Comparison of ENCODE assay signal across 19 cellular contexts in genomic region chr1:67582625-67583461, GRCh38.
A peak's percentile ranks its signal among the peaks of the same experiment; 100 is the strongest.
DNase-seq lines count a peak whose midpoint lies in the region; ATAC-seq and TF ChIP-seq lines count a peak whose summit lies in the region.
"Had no signal": no experiment of that assay in that cellular context is flagged by ENCODE, and none has a peak within 500 bp of the region (broad histone marks: within the 10 kb centered on the region; RNA-seq: fewer than 3 reads in every experiment).

No MANE protein-coding gene starts in this region.

- DNase-seq in WTC11 (ENCODE audit: low spot score), result no peak
- DNase-seq in cardiac muscle cell (ENCODE audit: low read depth in 1 of 2, low spot score in 1 of 2), result peak in 1 of 2 donors; percentile 51
- no peak for DNase-seq in osteocyte (ENCODE audit: extremely low spot score, unreplicated experiment)
- DNase-seq in vagina (ENCODE audit: extremely low spot score in 2 of 2), result no peak
- DNase-seq: activated CD4-positive, CD25-positive, alpha-beta regulatory T cell treated with anti-CD3 and anti-CD28 coated beads, Interleukin-2, amount 50 U/mL, for 72 hours; adrenal gland; mesendoderm; NCI-H1436 treated with DMSO at 0.1 percent for 48 hours; NCI-H2171 treated with DMSO at 0.1 percent for 48 hours; NCI-H748 treated with DMSO at 0.1 percent for 48 hours; PC-3; SK-N-SH; stimulated activated naive CD8-positive, alpha-beta T cell treated with anti-CD3 and anti-CD28 coated beads, Interleukin-15, Interleukin-2, amounts not matched to agents 100 U/mL and 50 U/mL, for 24 hours had no signal

- H3K4me1 ChIP-seq in cardiac muscle cell (ENCODE audit: low read depth), result peaks cover 7% of the 10 kb centered on the region
- peaks cover 21% of the 10 kb centered on the region for H3K4me1 ChIP-seq in vagina
- H3K4me1 ChIP-seq: adrenal gland had no signal

- H3K36me3 ChIP-seq in cardiac muscle cell, result no peaks in the 10 kb centered on the region
- no peaks in the 10 kb centered on the region for H3K36me3 ChIP-seq in vagina
- H3K36me3 ChIP-seq: adrenal gland, BLaER1 had no signal

- no peaks in the 10 kb centered on the region for H3K27me3 Mint-ChIP-seq in WTC11 (ENCODE audit: low read depth)
- no peaks in the 10 kb centered on the region for H3K27me3 Mint-ChIP-seq in osteocyte (ENCODE audit: unreplicated experiment)
- H3K27me3 Mint-ChIP-seq: activated T-helper 17 cell treated with anti-CD3 and anti-CD28 coated beads, Interleukin-2, amount 50 U/mL, for 72 hours had no signal

- no peaks in the 10 kb centered on the region for H3K36me3 Mint-ChIP-seq in WTC11
- H3K36me3 Mint-ChIP-seq in osteocyte (ENCODE audit: unreplicated experiment), result no peaks in the 10 kb centered on the region

- H3K4me3 ChIP-seq in cardiac muscle cell (no peak overlapping the region), vagina (no peak overlapping the region)
- H3K4me3 ChIP-seq: adrenal gland, BLaER1 had no signal

- no peak overlapping the region for H3K4me3 Mint-ChIP-seq in WTC11
- H3K4me3 Mint-ChIP-seq in osteocyte (ENCODE audit: unreplicated experiment), result no peak overlapping the region
- H3K4me3 Mint-ChIP-seq: activated T-helper 17 cell treated with anti-CD3 and anti-CD28 coated beads, Interleukin-2, amount 50 U/mL, for 72 hours; nephron had no signal

- no peaks in the 10 kb centered on the region for H3K9me3 ChIP-seq in cardiac muscle cell (ENCODE audit: low read depth)
- H3K9me3 ChIP-seq in vagina, result no peaks in the 10 kb centered on the region
- H3K9me3 ChIP-seq: adrenal gland, BLaER1, SK-N-SH had no signal

- no peak for TF ChIP-seq CTCF in WTC11 (IDR thresholded peaks at IDR 0.05)
- no peak for TF ChIP-seq CTCF in cardiac muscle cell (IDR thresholded peaks at IDR 0.05; ENCODE audit: low read depth, low read length)
- TF ChIP-seq CTCF in osteocyte (IDR thresholded peaks at IDR 0.05), result no peak
- no peak for TF ChIP-seq CTCF in vagina (IDR thresholded peaks at IDR 0.05)

- H3K27ac Mint-ChIP-seq in WTC11 (no peak overlapping the region), osteocyte (ENCODE audit: unreplicated experiment) (peak overlapping the region; percentile 76)
- H3K27ac Mint-ChIP-seq: activated T-helper 17 cell treated with anti-CD3 and anti-CD28 coated beads, Interleukin-2, amount 50 U/mL, for 72 hours had no signal

- ATAC-seq in WTC11, result peak; percentile 34; the same call in 1 of the 2 replicates
- ATAC-seq in HG03095 (IDR thresholded peaks at IDR 0.05; ENCODE audit: unreplicated experiment), result no peak
- no peak for ATAC-seq in HG03025 (IDR thresholded peaks at IDR 0.05; ENCODE audit: low FRiP score, unreplicated experiment)
- ATAC-seq in GM21381 (IDR thresholded peaks at IDR 0.05; ENCODE audit: unreplicated experiment), result no peak
- ATAC-seq: activated T-helper 17 cell treated with anti-CD3 and anti-CD28 coated beads, Interleukin-2, amount 50 U/mL, for 72 hours; PC-3; stimulated activated naive CD8-positive, alpha-beta T cell treated with anti-CD3 and anti-CD28 coated beads, Interleukin-15, Interleukin-2, amounts not matched to agents 100 U/mL and 50 U/mL, for 24 hours had no signal

- H3K4me1 Mint-ChIP-seq in WTC11 (peaks cover 9% of the 10 kb centered on the region), osteocyte (ENCODE audit: unreplicated experiment) (peaks cover 16% of the 10 kb centered on the region)
- H3K4me1 Mint-ChIP-seq: activated T-helper 17 cell treated with anti-CD3 and anti-CD28 coated beads, Interleukin-2, amount 50 U/mL, for 72 hours had no signal

- POLR2A ChIA-PET in WTC11 (lab: Charles Lee), result interaction anchor here (0.6 kb wide), 1 partner anchor 86 kb away, joined by 3 read pairs; no protein-coding TSS in a partner anchor

- H3K27ac ChIP-seq in cardiac muscle cell (peak overlapping the region; percentile 7), vagina (peak overlapping the region; percentile 45)
- H3K27ac ChIP-seq: BLaER1 had no signal

- no peaks in the 10 kb centered on the region for H3K9me3 Mint-ChIP-seq in WTC11
- no peaks in the 10 kb centered on the region for H3K9me3 Mint-ChIP-seq in osteocyte (ENCODE audit: unreplicated experiment)
- H3K9me3 Mint-ChIP-seq: activated T-helper 17 cell treated with anti-CD3 and anti-CD28 coated beads, Interleukin-2, amount 50 U/mL, for 72 hours; nephron had no signal

- intact Hi-C loops in vagina (cut with DNase I), result loop anchor here (2.0 kb wide), 1 partner anchor 24 kb away; no protein-coding TSS in a partner anchor

- H3K27me3 ChIP-seq in cardiac muscle cell, result no peaks in the 10 kb centered on the region
- H3K27me3 ChIP-seq in vagina, result no peaks in the 10 kb centered on the region
- H3K27me3 ChIP-seq: adrenal gland, BLaER1 had no signal

- CTCF ChIA-PET in WTC11 (lab: Charles Lee), result interaction anchor here (0.6 to 2.2 kb wide), 5 partner anchors 13 to 178 kb away, joined by 3 to 6 read pairs (median 3); partner anchors contain the start of gene GADD45A

- no peak for TF ChIP-seq POLR2A in vagina (IDR thresholded peaks at IDR 0.05)

TF ChIP-seq in WTC11, 78 proteins besides CTCF, POLR2A, EP300 and RAD21:
- TF ChIP-seq ATF1 (CRISPR knock-in tag; IDR thresholded peaks at IDR 0.05), result no peak
